ENCODE assay signal across 23 cellular contexts in the genomic region with DNA sequence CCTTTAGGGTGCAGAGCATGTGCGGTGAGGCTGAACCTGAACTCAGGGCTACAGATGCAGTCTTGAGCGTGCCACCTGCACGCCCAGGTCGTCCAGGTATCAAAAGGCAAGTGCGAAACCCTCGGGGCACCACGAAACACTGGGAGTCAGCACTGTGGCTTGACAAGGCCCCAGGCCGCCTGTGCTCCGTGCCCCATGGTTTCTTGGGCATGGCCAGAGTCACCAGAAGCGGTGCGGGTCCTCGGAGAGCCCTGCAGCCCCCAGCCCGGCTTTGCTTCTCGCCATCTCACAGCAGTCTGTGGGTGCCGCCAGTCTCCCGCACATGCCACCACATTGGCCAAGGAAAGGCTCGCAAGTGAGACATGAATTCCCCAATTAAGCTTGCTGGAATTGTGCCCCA.
"Had no signal": no experiment of that assay in that cellular context is flagged by ENCODE, and none has a peak within 500 bp of the region (broad histone marks: within the 10 kb centered on the region; RNA-seq: fewer than 3 reads in every experiment).

No MANE protein-coding gene starts in this region.

- H3K4me1 ChIP-seq: parathyroid adenoma, prostate gland, uterus had no signal

- DNase-seq: cerebellar nuclear complex; dorsolateral prefrontal cortex; effector CD4-positive, alpha-beta T cell; foreskin fibroblast; head of caudate nucleus; mucosa of descending colon; naive B cell; nephron progenitor cell; stimulated activated CD4-positive, alpha-beta T cell treated with anti-CD3 and anti-CD28 coated beads, Interleukin-4, amount 100 ng/mL, for 4 hours; stimulated activated naive B cell treated with anti-CD40 and anti-IgM and Interleukin-4, amounts not matched to agents 10 μg/mL and 1 μg/mL and 100 μg/mL, for 72 hours; uterus had no signal

- H3K27ac ChIP-seq: dorsolateral prefrontal cortex, gastrocnemius medialis, neutrophil, parathyroid adenoma, prostate gland, right atrium auricular region, thoracic aorta, tibial nerve, upper lobe of left lung, uterus had no signal

- H3K9me3 ChIP-seq: gastrocnemius medialis, mucosa of descending colon, neutrophil, prostate gland, right atrium auricular region, thoracic aorta, tibial nerve, upper lobe of left lung, uterus had no signal

- ATAC-seq: left lobe of liver; stimulated activated naive B cell treated with anti-CD40 and anti-IgM and Interleukin-4, amounts not matched to agents 10 μg/mL and 1 μg/mL and 100 μg/mL, for 72 hours had no signal

- H3K36me3 Mint-ChIP-seq: mesothelial cell of epicardium; naive B cell; stimulated activated naive B cell treated with anti-CD40 and anti-IgM and Interleukin-4, amounts not matched to agents 10 μg/mL and 1 μg/mL and 100 μg/mL, for 72 hours had no signal

- H3K4me3 ChIP-seq: dorsolateral prefrontal cortex, gastrocnemius medialis, mucosa of descending colon, prostate gland, right atrium auricular region, thoracic aorta, tibial nerve, upper lobe of left lung, uterus had no signal

- H3K27me3 ChIP-seq: dorsolateral prefrontal cortex, gastrocnemius medialis, right atrium auricular region, tibial nerve, upper lobe of left lung, uterus had no signal

- H3K9me3 Mint-ChIP-seq: mesothelial cell of epicardium; naive B cell; nephron progenitor cell; stimulated activated naive B cell treated with anti-CD40 and anti-IgM and Interleukin-4, amounts not matched to agents 10 μg/mL and 1 μg/mL and 100 μg/mL, for 72 hours; stimulated activated naive CD8-positive, alpha-beta T cell treated with anti-CD3 and anti-CD28 coated beads, Interleukin-15, Interleukin-2, amounts not matched to agents 100 ng/mL and 50 ng/mL, for 24 hours had no signal

- H3K4me3 Mint-ChIP-seq: mesothelial cell of epicardium; naive B cell; nephron progenitor cell; stimulated activated naive B cell treated with anti-CD40 and anti-IgM and Interleukin-4, amounts not matched to agents 10 μg/mL and 1 μg/mL and 100 μg/mL, for 72 hours; stimulated activated naive CD8-positive, alpha-beta T cell treated with anti-CD3 and anti-CD28 coated beads, Interleukin-15, Interleukin-2, amounts not matched to agents 100 ng/mL and 50 ng/mL, for 24 hours had no signal

- H3K4me1 Mint-ChIP-seq: nephron progenitor cell had no signal

- H3K9ac ChIP-seq: parathyroid adenoma had no signal

- FAIRE-seq: keratinocyte had no signal

- H3K27ac Mint-ChIP-seq: mesothelial cell of epicardium; nephron progenitor cell; stimulated activated naive B cell treated with anti-CD40 and anti-IgM and Interleukin-4, amounts not matched to agents 10 μg/mL and 1 μg/mL and 100 μg/mL, for 72 hours; stimulated activated naive CD8-positive, alpha-beta T cell treated with anti-CD3 and anti-CD28 coated beads, Interleukin-15, Interleukin-2, amounts not matched to agents 100 ng/mL and 50 ng/mL, for 24 hours had no signal

- H3K36me3 ChIP-seq: gastrocnemius medialis, neutrophil, prostate gland, right atrium auricular region, thoracic aorta, tibial nerve, upper lobe of left lung, uterus had no signal
